In genomic region chr3:132660056-132660744, GRCh38 we compare ENCODE assay signal across 1 cellular context.
TF ChIP-seq lines count a peak whose summit lies in the region.

Gene UBA5 (plus strand): TSS chr3:132660329. CDS start chr3:132660538, 209 bp downstream.

TF ChIP-seq in HepG2, 621 proteins besides CTCF, POLR2A, EP300 and RAD21 (continued from another document and continues in another):
- TF ChIP-seq KIAA2018 (CRISPR knock-in tag; IDR thresholded peaks at IDR 0.05; ENCODE audit: borderline replicate concordance): no peak
- no peak for TF ChIP-seq TFE3 (CRISPR knock-in tag; IDR thresholded peaks at IDR 0.05)
- no peak for TF ChIP-seq MAZ (IDR thresholded peaks at IDR 0.05; ENCODE audit: borderline replicate concordance, low read depth, low read length)
- TF ChIP-seq MAZ (CRISPR knock-in tag; IDR thresholded peaks at IDR 0.05; ENCODE audit: low read depth): 0 out of 2 replicates have a peak, but pooled peaks have one; percentile 59
- no peak; the same call in none of the 2 replicates for TF ChIP-seq ISL2 (CRISPR knock-in tag; IDR thresholded peaks at IDR 0.05)
- peak; percentile 53; the same call in 1 of the 2 replicates for TF ChIP-seq ZNF761 (CRISPR knock-in tag; conservative IDR thresholded peaks at IDR 0.05)
- no peak for TF ChIP-seq ZNF775 (CRISPR knock-in tag; IDR thresholded peaks at IDR 0.05; ENCODE audit: borderline replicate concordance)
- TF ChIP-seq FOXA3 (CRISPR knock-in tag; IDR thresholded peaks at IDR 0.05): no peak
- TF ChIP-seq CSRNP1 (CRISPR knock-in tag; IDR thresholded peaks at IDR 0.05): 0 out of 2 replicates have a peak, but pooled peaks have one; percentile 35
- TF ChIP-seq ZSCAN21 (CRISPR knock-in tag; IDR thresholded peaks at IDR 0.05; ENCODE audit: borderline replicate concordance): peak; percentile 85
- TF ChIP-seq ZNF143 (CRISPR knock-in tag; IDR thresholded peaks at IDR 0.05): peak; percentile 46
- TF ChIP-seq ZNF484 (CRISPR knock-in tag; IDR thresholded peaks at IDR 0.05; ENCODE audit: borderline replicate concordance, low read depth): no peak
- TF ChIP-seq ZNF704 (CRISPR knock-in tag; IDR thresholded peaks at IDR 0.05; ENCODE audit: borderline replicate concordance): peak; percentile 81; the same call in 1 of the 2 replicates
- TF ChIP-seq SRSF9 (IDR thresholded peaks at IDR 0.05; ENCODE audit: borderline replicate concordance, insufficient read depth, low read depth, low read length, poor library complexity, severe bottlenecking): no peak
- TF ChIP-seq ZNF615 (CRISPR knock-in tag; IDR thresholded peaks at IDR 0.05; ENCODE audit: borderline replicate concordance): 0 out of 2 replicates have a peak, but pooled peaks have one; percentile 61
- 0 out of 2 replicates have a peak, but pooled peaks have one; percentile 27 for TF ChIP-seq MYPOP (CRISPR knock-in tag; IDR thresholded peaks at IDR 0.05)
- no peak for TF ChIP-seq ZNF597 (CRISPR knock-in tag; IDR thresholded peaks at IDR 0.05)
- TF ChIP-seq SUZ12 (IDR thresholded peaks at IDR 0.05; ENCODE audit: low read depth, low read length): no peak
- 0 out of 2 replicates have a peak, but pooled peaks have one; percentile 61 for TF ChIP-seq ZNF17 (CRISPR knock-in tag; IDR thresholded peaks at IDR 0.05)
- TF ChIP-seq EEA1 (CRISPR knock-in tag; IDR thresholded peaks at IDR 0.05; ENCODE audit: borderline replicate concordance): peak; percentile 77; the same call in 1 of the 2 replicates
- TF ChIP-seq ZFP37 (CRISPR knock-in tag; IDR thresholded peaks at IDR 0.05; ENCODE audit: borderline replicate concordance): no peak
- no peak for TF ChIP-seq MTERF4 (CRISPR knock-in tag; IDR thresholded peaks at IDR 0.05)
- peak; percentile 63; the same call in 1 of the 2 replicates for TF ChIP-seq MEIS2 (CRISPR knock-in tag; IDR thresholded peaks at IDR 0.05)
- no peak for TF ChIP-seq NCOA1 (CRISPR knock-in tag; IDR thresholded peaks at IDR 0.05)
- TF ChIP-seq ZNF800 (CRISPR knock-in tag; IDR thresholded peaks at IDR 0.05): 0 out of 2 replicates have a peak, but pooled peaks have one; percentile 32
- peak; percentile 18; the same call in 1 of the 2 replicates for TF ChIP-seq ZNF276 (CRISPR knock-in tag; IDR thresholded peaks at IDR 0.05; ENCODE audit: low read depth)
- peak; percentile 81 for TF ChIP-seq POLR2G (IDR thresholded peaks at IDR 0.05; ENCODE audit: low read depth, low read length)
- TF ChIP-seq ZSCAN30 (CRISPR knock-in tag; IDR thresholded peaks at IDR 0.05): peak; percentile 63; the same call in 1 of the 2 replicates
- TF ChIP-seq KDM3A (CRISPR knock-in tag; IDR thresholded peaks at IDR 0.05; ENCODE audit: low read depth): no peak
- TF ChIP-seq HCFC1 (IDR thresholded peaks at IDR 0.05; ENCODE audit: low read depth, low read length): no peak
- peak; percentile 57 for TF ChIP-seq MYC (CRISPR knock-in tag; IDR thresholded peaks at IDR 0.05; ENCODE audit: borderline replicate concordance)
- peak; percentile 83 for TF ChIP-seq MED8 (CRISPR knock-in tag; IDR thresholded peaks at IDR 0.05; ENCODE audit: insufficient replicate concordance)
- peak; percentile 26; the same call in 1 of the 2 replicates for TF ChIP-seq FOXK1 (CRISPR knock-in tag; IDR thresholded peaks at IDR 0.05; ENCODE audit: borderline replicate concordance, low read depth)
- TF ChIP-seq MED13 (CRISPR knock-in tag; IDR thresholded peaks at IDR 0.05): peak; percentile 86; the same call in 1 of the 2 replicates
